Comparison of ENCODE assay signal across 8 cellular contexts in genomic region chr13:23433171-23434153, GRCh38. TPM values are rescaled to one million over a fixed set of nuclear protein-coding genes. Genes with fewer than 3 reads are reported as not detected.
DNase-seq lines count a peak whose midpoint lies in the region; ATAC-seq, FAIRE-seq and TF ChIP-seq lines count a peak whose summit lies in the region.

Gene SACS, minus strand, starts transcription at chr13:23433702. Its CDS starts 22,463 bp downstream, at chr13:23411239.

- H2BK15ac ChIP-seq in mesendoderm (replicated peaks; ENCODE audit: low read depth), result no peak within 1 kb of the TSS

- no peak within 1 kb of the TSS for H2BK5ac ChIP-seq in mesendoderm (ENCODE audit: low read length)

- no peaks in the 10 kb centered on the region for H3K27me3 ChIP-seq in mesendoderm (ENCODE audit: insufficient read depth, low read length, poor library complexity)
- H3K27me3 ChIP-seq in tibial nerve, result no peaks in the 10 kb centered on the region

- H3K36me3 ChIP-seq in mesendoderm (ENCODE audit: control insufficient read depth, insufficient read depth, low read length) (no peaks in the 10 kb centered on the region), tibial nerve (no peaks in the 10 kb centered on the region)

- H2BK120ac ChIP-seq in mesendoderm (ENCODE audit: low read depth, low read length), result no peak within 1 kb of the TSS

- peak within 1 kb of the TSS; percentile 71 for H3K9ac ChIP-seq in mesendoderm (ENCODE audit: low read length)

- H3K4me3 Mint-ChIP-seq in activated CD4-positive, alpha-beta T cell treated with anti-CD3 and anti-CD28 coated beads, Interleukin-2, amount 10 ng/mL, durations not matched to agents 7 days and 5 days, result no peak within 1 kb of the TSS

- POLR2A ChIA-PET in activated CD4-positive, alpha-beta T cell treated with anti-CD3 and anti-CD28 coated beads, Interleukin-2, amount 10 ng/mL, durations not matched to agents 7 days and 5 days (lab: Charles Lee), result interaction anchor here (0.6 kb wide), 1 partner anchor 346 kb away, joined by 4 read pairs; no protein-coding TSS in a partner anchor

- H3K27ac Mint-ChIP-seq in activated CD4-positive, alpha-beta T cell treated with anti-CD3 and anti-CD28 coated beads, Interleukin-2, amount 10 ng/mL, durations not matched to agents 7 days and 5 days, result no peak within 1 kb of the TSS

- peak within 1 kb of the TSS; percentile 21 for H3K18ac ChIP-seq in mesendoderm (ENCODE audit: low read length)

- H3K4me3 ChIP-seq in mesendoderm (ENCODE audit: low read length) (peak within 1 kb of the TSS; percentile 57), tibial nerve (peak within 1 kb of the TSS; percentile 12 to 46 (median 30))

- H3K56ac ChIP-seq in mesendoderm (ENCODE audit: low read length), result peak within 1 kb of the TSS; percentile 95

- H3K4ac ChIP-seq in mesendoderm (ENCODE audit: low read depth, low read length), result no peak within 1 kb of the TSS

- H3K36me3 Mint-ChIP-seq in activated CD4-positive, alpha-beta T cell treated with anti-CD3 and anti-CD28 coated beads, Interleukin-2, amount 10 ng/mL, durations not matched to agents 7 days and 5 days (ENCODE audit: low read depth), result no peaks in the 10 kb centered on the region

- no peak within 1 kb of the TSS for H4K8ac ChIP-seq in mesendoderm (ENCODE audit: low read depth, low read length)

- DNase-seq in activated CD4-positive, alpha-beta T cell treated with anti-CD3 and anti-CD28 coated beads, Interleukin-2, amount 10 ng/mL, durations not matched to agents 7 days and 5 days, result no peak
- DNase-seq in activated CD4-positive, alpha-beta T cell treated with anti-CD3 and anti-CD28 coated beads, Interleukin-2, amount 50 U/mL, for 4 hours, result no peak
- DNase-seq in RCC 7860 (ENCODE audit: low spot score) (peak; percentile 52), epidermal melanocyte (ENCODE audit: insufficient read length, low spot score) (peak; percentile 25), mesendoderm (peak; percentile 88), tibial nerve (ENCODE audit: low spot score in 2 of 2) (no peak)
- no peak for DNase-seq in activated CD4-positive, CD25-positive, alpha-beta regulatory T cell treated with anti-CD3 and anti-CD28 coated beads, Interleukin-2, amount 50 U/mL, for 72 hours

- H3K9me3 Mint-ChIP-seq in activated CD4-positive, alpha-beta T cell treated with anti-CD3 and anti-CD28 coated beads, Interleukin-2, amount 10 ng/mL, durations not matched to agents 7 days and 5 days, result no peaks in the 10 kb centered on the region

- no peak for FAIRE-seq in RCC 7860 (lab: Jason Lieb, UNC)

- CTCF ChIA-PET in activated CD4-positive, alpha-beta T cell treated with anti-CD3 and anti-CD28 coated beads, Interleukin-2, amount 10 ng/mL, durations not matched to agents 7 days and 5 days (lab: Charles Lee), result no interaction called here

- no peak for TF ChIP-seq CTCF in tibial nerve (IDR thresholded peaks at IDR 0.05)

- no peak within 1 kb of the TSS for H2AK5ac ChIP-seq in mesendoderm (ENCODE audit: low read length)

- no peak within 1 kb of the TSS for H3K23ac ChIP-seq in mesendoderm (ENCODE audit: low read length)

- H3K27me3 Mint-ChIP-seq in activated CD4-positive, alpha-beta T cell treated with anti-CD3 and anti-CD28 coated beads, Interleukin-2, amount 10 ng/mL, durations not matched to agents 7 days and 5 days, result peaks cover 35% of the 10 kb centered on the region

- H3K4me1 ChIP-seq in mesendoderm (ENCODE audit: control insufficient read depth, low read depth, low read length) (peaks cover 3% of the 10 kb centered on the region), tibial nerve (peaks cover 0 to 15% (median 0%) of the 10 kb centered on the region in 4 donors)

- no peaks in the 10 kb centered on the region for H3K79me2 ChIP-seq in mesendoderm (ENCODE audit: control insufficient read depth, insufficient read depth, low read length)

- no peaks in the 10 kb centered on the region for H3K9me3 ChIP-seq in tibial nerve

- TF ChIP-seq POLR2A in tibial nerve (IDR thresholded peaks at IDR 0.05), result no peak

- no peaks in the 10 kb centered on the region for H3K79me1 ChIP-seq in mesendoderm (ENCODE audit: low read length)

- H3K27ac ChIP-seq in mesendoderm (ENCODE audit: low read depth, low read length), result no peak within 1 kb of the TSS
- no peak within 1 kb of the TSS for H3K27ac ChIP-seq in tibial nerve

- TF ChIP-seq EP300 in tibial nerve (IDR thresholded peaks at IDR 0.05), result no peak

- no CpG with 5 or more reads among the region's 26 CpGs for WGBS in mesendoderm (ENCODE audit: extremely low coverage, insufficient coverage, low lambda C conversion rate)
- WGBS in tibial nerve, 2 donors, result 8 to 12% methylated on average over 26 of the region's 26 CpGs

- H3K4me1 Mint-ChIP-seq in activated CD4-positive, alpha-beta T cell treated with anti-CD3 and anti-CD28 coated beads, Interleukin-2, amount 10 ng/mL, durations not matched to agents 7 days and 5 days, result peaks cover 4% of the 10 kb centered on the region

- H3K4me2 ChIP-seq in mesendoderm (ENCODE audit: low read length), result peak within 1 kb of the TSS; percentile 66

- no peak for ATAC-seq in GM19324 (IDR thresholded peaks at IDR 0.05; ENCODE audit: low FRiP score, unreplicated experiment)

- H4K5ac ChIP-seq in mesendoderm (ENCODE audit: low read length), result no peak within 1 kb of the TSS

RNA-seq across cellular contexts. Expression of gene SACS, which starts in this region (rescaled TPM):
- 10 to 100 TPM; 24.4 to 25.3 TPM for total RNA-seq in activated CD4-positive, alpha-beta T cell treated with anti-CD3 and anti-CD28 coated beads, Interleukin-2, amount 10 ng/mL, durations not matched to agents 7 days and 5 days
- polyA plus RNA-seq in mesendoderm (2013, experiment 1 of 2), result 19.6 TPM
- polyA plus RNA-seq in mesendoderm (2013, experiment 2 of 2), result 18.0 TPM
- 10 to 100 TPM; 12.9 to 32.9 (median 23.5) TPM for total RNA-seq in tibial nerve

Comparison
In these comparisons a context has a peak if more than half of its experiments do, and no peak if none do; other contexts are left out.
1. DNase-seq: peak in RCC 7860 (single experiment), epidermal melanocyte (single experiment) and mesendoderm (single experiment); none in activated CD4-positive, alpha-beta T cell treated with anti-CD3 and anti-CD28 coated beads, Interleukin-2, amount 10 ng/mL, durations not matched to agents 7 days and 5 days (single experiment), activated CD4-positive, alpha-beta T cell treated with anti-CD3 and anti-CD28 coated beads, Interleukin-2, amount 50 U/mL, for 4 hours (0 of 2), tibial nerve (0 of 2) and activated CD4-positive, CD25-positive, alpha-beta regulatory T cell treated with anti-CD3 and anti-CD28 coated beads, Interleukin-2, amount 50 U/mL, for 72 hours (single experiment).